Comparison of ENCODE assay signal across 11 cellular contexts in the genomic region with DNA sequence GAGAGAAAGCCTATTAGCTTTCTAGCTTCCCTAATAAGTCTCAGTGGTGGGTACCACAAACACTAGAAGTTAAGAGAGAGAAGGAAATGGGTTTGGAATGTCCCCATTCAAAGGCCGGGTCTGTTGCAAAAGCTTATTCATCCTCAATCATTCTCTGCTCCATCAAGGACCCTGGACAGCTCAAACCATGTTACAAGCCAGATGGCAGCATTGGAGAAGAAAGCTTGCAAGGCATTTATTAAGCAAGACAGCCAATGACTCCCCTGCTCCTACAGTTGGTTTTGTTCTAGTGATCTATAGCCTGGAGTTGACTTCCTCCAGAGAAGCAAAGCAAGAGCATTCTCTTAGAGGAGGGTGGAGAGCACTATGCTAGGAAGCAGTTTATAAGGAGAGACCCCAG.
DNase-seq lines count a peak whose midpoint lies in the region; TF ChIP-seq lines count a peak whose summit lies in the region.
"Had no signal": no experiment of that assay in that cellular context is flagged by ENCODE, and none has a peak within 500 bp of the region (broad histone marks: within the 10 kb centered on the region; RNA-seq: fewer than 3 reads in every experiment).

No MANE protein-coding gene starts in this region.

- no peaks in the 10 kb centered on the region for H4K20me1 ChIP-seq in SK-N-SH (ENCODE audit: insufficient read depth)

- no peak overlapping the region for H3K9ac ChIP-seq in SK-N-SH

- no peak overlapping the region for H3K4me3 ChIP-seq in SK-N-SH (ENCODE audit: low read depth in 2 of 2, low read length in 1 of 2)
- no peak overlapping the region for H3K4me3 ChIP-seq in epithelial cell of esophagus (ENCODE audit: low read length)
- H3K4me3 ChIP-seq in thyroid gland (replicated peaks in 1 of 3), result no peak overlapping the region

- H3K36me3 ChIP-seq in SK-N-SH (replicated peaks in 1 of 2; ENCODE audit: control insufficient read depth in 1 of 2, insufficient read depth in 2 of 2, low read length in 1 of 2), result no peaks in the 10 kb centered on the region
- H3K36me3 ChIP-seq in thyroid gland, result no peaks in the 10 kb centered on the region

- no peaks in the 10 kb centered on the region for H3K9me2 ChIP-seq in SK-N-SH

- TF ChIP-seq POLR2A in thyroid gland (IDR thresholded peaks at IDR 0.05), result no peak

- H3K4me1 ChIP-seq in SK-N-SH (ENCODE audit: control insufficient read depth in 1 of 2, insufficient read depth in 2 of 2, low read depth in 1 of 2, low read length in 1 of 2) (peaks cover 0 to 3% of the 10 kb centered on the region in 2 experiments; a peak in 2 of 4 replicates), thyroid gland (no peaks in the 10 kb centered on the region)

- TF ChIP-seq RAD21 in SK-N-SH (IDR thresholded peaks at IDR 0.05; ENCODE audit: low read length), result no peak

- H3K27me3 ChIP-seq in SK-N-SH (ENCODE audit: insufficient read depth), result no peaks in the 10 kb centered on the region
- H3K27me3 ChIP-seq in thyroid gland, result no peaks in the 10 kb centered on the region

- CTCF ChIA-PET in SK-N-SH (lab: Yijun Ruan, JAX), result interaction anchor here (1.4 to 3.7 kb wide), 3 partner anchors 11 to 44 kb away, joined by 4 to 19 read pairs (median 10); no protein-coding TSS in a partner anchor

- no peak overlapping the region for H3K27ac ChIP-seq in SK-N-SH (ENCODE audit: low read depth in 2 of 2, low read length in 1 of 2)
- H3K27ac ChIP-seq in thyroid gland, result no peak overlapping the region

- H3K9me3 ChIP-seq in SK-N-SH (no peaks in the 10 kb centered on the region), thyroid gland (no peaks in the 10 kb centered on the region)

- TF ChIP-seq CTCF in SK-N-SH (IDR thresholded peaks at IDR 0.05) (no peak), epithelial cell of esophagus (IDR thresholded peaks at IDR 0.05; ENCODE audit: insufficient read depth, low read depth, low read length, missing control alignments) (peak; percentile 14), thyroid gland (IDR thresholded peaks at IDR 0.05) (no peak)

- 50% methylated on average over 1 of the region's 1 CpG for WGBS in SK-N-SH (ENCODE audit: low lambda C conversion rate)
- WGBS in thyroid gland, 2 donors, result 0 to 24% methylated on average over 1 of the region's 1 CpG

- H3F3A ChIP-seq in SK-N-SH (replicated peaks; ENCODE audit: insufficient read depth), result no peaks in the 10 kb centered on the region

- no peaks in the 10 kb centered on the region for H3K79me2 ChIP-seq in SK-N-SH (ENCODE audit: insufficient read depth)

- TF ChIP-seq EP300 in SK-N-SH (IDR thresholded peaks at IDR 0.05; ENCODE audit: borderline replicate concordance in 1 of 2, low read depth in 1 of 2, low read length in 1 of 2), result no peak

- DNase-seq in HCEC 1CT, result peak; percentile 5
- no peak for DNase-seq in SK-N-SH
- peak; percentile 59 for DNase-seq in epithelial cell of esophagus (ENCODE audit: low read depth)
- peak; percentile 66 for DNase-seq in myocyte (ENCODE audit: low read depth)
- no peak for DNase-seq in NCI-H2029 (lab: John Stamatoyannopoulos, UW)
- no peak for DNase-seq in thyroid gland
- DNase-seq in stimulated activated CD4-positive, alpha-beta T cell treated with anti-CD3 and anti-CD28 coated beads, Interleukin-2, amount 100 ng/mL, for 24 hours, result no peak
- no peak for DNase-seq in NCI-H2107 (lab: John Stamatoyannopoulos, UW)
- DNase-seq: COR-L47; effector CD8-positive, alpha-beta T cell; right cardiac atrium had no signal

- no peak overlapping the region for H2AFZ ChIP-seq in SK-N-SH (ENCODE audit: low read depth)

- intact Hi-C loops in thyroid gland (cut with DNase I), result no loop called here

- POLR2A ChIA-PET in SK-N-SH (lab: Yijun Ruan, JAX), result no interaction called here

- no peak overlapping the region for H3K4me2 ChIP-seq in SK-N-SH

TF ChIP-seq in SK-N-SH, 30 proteins besides CTCF, POLR2A, EP300 and RAD21:
- peak; percentile 94 for TF ChIP-seq REST (IDR thresholded peaks at IDR 0.05; ENCODE audit: low read depth, low read length)
- no peak for TF ChIP-seq GATA2 (CRISPR knock-in tag; IDR thresholded peaks at IDR 0.05)

Comparison
In these comparisons a context has a peak if more than half of its experiments do, and no peak if none do; other contexts are left out.
1. DNase-seq: peak in HCEC 1CT (single experiment), epithelial cell of esophagus (single experiment) and myocyte (single experiment); none in SK-N-SH (single experiment), NCI-H2029 (single experiment), thyroid gland (0 of 2), stimulated activated CD4-positive, alpha-beta T cell treated with anti-CD3 and anti-CD28 coated beads, Interleukin-2, amount 100 ng/mL, for 24 hours (0 of 2) and NCI-H2107 (single experiment).